Comparison of ENCODE assay signal across 11 cellular contexts in genomic region chr1:114189398-114189797, GRCh38. TPM values are rescaled to one million over a fixed set of nuclear protein-coding genes. Genes with fewer than 3 reads are reported as not detected.
"Had no signal": no experiment of that assay in that cellular context is flagged by ENCODE, and none has a peak within 500 bp of the region (broad histone marks: within the 10 kb centered on the region; RNA-seq: fewer than 3 reads in every experiment).

No MANE protein-coding gene starts in this region.

- H3K4me2 ChIP-seq: GM23338 had no signal

- H2AFZ ChIP-seq: GM23338 had no signal

- FAIRE-seq: HepG2 had no signal

- H3K27ac ChIP-seq: HL-60 had no signal

- H3K9me3 ChIP-seq: HAP-1 had no signal

- ATAC-seq: GM23338, HCT116, HepG2 had no signal

- H3K4me1 ChIP-seq: HAP-1 had no signal

- DNase-seq: H7, HFFc6, KG1 had no signal

- H3K4me3 ChIP-seq: GM23338, HAP-1 had no signal

- H3K36me3 ChIP-seq: HAP-1 had no signal

RNA-seq across cellular contexts. Expression of gene SYT6, which starts 35.7 kb away (rescaled TPM):
- total RNA-seq: H4, HepG2, HFFc6, HT1080 had no signal
- polyA plus RNA-seq: HepG2, IgD-negative memory B cell had no signal
